Comparison of ENCODE assay signal across 9 cellular contexts in the genomic region with DNA sequence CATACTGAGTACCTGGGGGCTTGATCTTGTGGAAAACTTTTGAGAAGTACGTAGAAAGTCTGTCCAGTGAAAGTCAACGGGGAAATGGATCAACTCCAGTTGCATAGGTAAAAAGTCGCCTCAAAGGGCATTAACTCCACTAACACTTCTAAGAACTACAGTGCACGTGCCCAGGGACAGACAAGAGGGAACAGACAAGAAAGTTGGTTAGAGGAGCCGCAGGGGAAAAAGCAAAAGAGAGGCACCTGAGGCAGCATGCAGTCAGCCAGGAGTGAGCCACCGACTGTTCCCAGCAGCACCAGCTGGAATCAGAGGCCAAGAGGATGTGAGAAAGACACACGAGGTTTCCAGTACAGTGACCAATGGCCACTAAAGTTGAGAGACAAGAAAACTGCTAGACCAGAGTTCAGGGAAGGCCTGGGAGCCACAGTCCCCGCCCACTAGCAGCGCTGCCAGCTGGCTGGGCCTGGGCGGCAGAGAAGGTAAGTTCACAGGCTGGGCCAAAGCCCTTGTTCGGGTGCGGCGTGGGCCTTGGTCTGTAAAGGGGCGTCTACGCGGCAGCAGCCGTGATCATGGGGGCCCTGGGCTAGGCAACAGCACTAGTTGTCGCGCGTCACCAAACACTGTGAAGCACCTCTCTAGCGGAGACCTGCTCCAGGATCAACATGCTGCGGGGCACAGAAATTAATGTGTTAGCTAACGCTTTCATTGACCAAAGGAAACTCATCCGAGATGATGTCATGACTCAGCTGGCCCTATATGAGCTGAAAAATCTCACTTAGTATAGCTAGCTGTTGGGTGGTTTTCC. TPM values are rescaled to one million over a fixed set of nuclear protein-coding genes. Genes with fewer than 3 reads are reported as not detected.
DNase-seq lines count a peak whose midpoint lies in the region; ATAC-seq and TF ChIP-seq lines count a peak whose summit lies in the region.
"Had no signal": no experiment of that assay in that cellular context is flagged by ENCODE, and none has a peak within 500 bp of the region (broad histone marks: within the 10 kb centered on the region; RNA-seq: fewer than 3 reads in every experiment).

No MANE protein-coding gene starts in this region.

- peaks cover 60% of the 10 kb centered on the region for H3K4me1 ChIP-seq in mammary epithelial cell (ENCODE audit: insufficient read depth, low read length)
- peaks cover 0 to 26% (median 3%) of the 10 kb centered on the region in 4 donors for H3K4me1 ChIP-seq in right lobe of liver
- H3K4me1 ChIP-seq in MM.1S (ENCODE audit: low read length): peaks cover 6% of the 10 kb centered on the region; the same call in 1 of the 2 replicates

- no peak for DNase-seq in stimulated activated naive CD8-positive, alpha-beta T cell treated with anti-CD3 and anti-CD28 coated beads, Interleukin-15, amount 100 ng/mL, for 72 hours
- DNase-seq in mammary epithelial cell: no peak
- peak in 2 of 3 donors; percentile 58 for DNase-seq in right lobe of liver
- no peak for DNase-seq in effector CD4-positive, alpha-beta T cell
- DNase-seq in MM.1S: no peak
- no peak for DNase-seq in SHP77 (lab: John Stamatoyannopoulos, UW)
- DNase-seq in NCI-H146 (lab: John Stamatoyannopoulos, UW): no peak
- DNase-seq: NCI-H1436 had no signal

- H3K9me3 ChIP-seq in mammary epithelial cell (replicated peaks; ENCODE audit: insufficient read depth, low read length): no peaks in the 10 kb centered on the region
- no peaks in the 10 kb centered on the region for H3K9me3 ChIP-seq in right lobe of liver
- H3K9me3 ChIP-seq in MM.1S (replicated peaks; ENCODE audit: insufficient read depth, low read length): no peaks in the 10 kb centered on the region

- no peaks in the 10 kb centered on the region for H3K9me2 ChIP-seq in MM.1S (replicated peaks; ENCODE audit: insufficient read depth, low read length)

- H3K36me3 ChIP-seq in mammary epithelial cell (ENCODE audit: insufficient read depth, low read length) (peaks cover 12% of the 10 kb centered on the region), right lobe of liver (no peaks in the 10 kb centered on the region), MM.1S (replicated peaks; ENCODE audit: insufficient read depth, low read length) (no peaks in the 10 kb centered on the region)

- H3K9ac ChIP-seq in mammary epithelial cell (ENCODE audit: insufficient read depth, low read length) (no peak overlapping the region), MM.1S (ENCODE audit: low read length) (no peak overlapping the region)

- TF ChIP-seq POLR2A in right lobe of liver (IDR thresholded peaks at IDR 0.05): no peak

- no peak overlapping the region for H3K4me3 ChIP-seq in mammary epithelial cell (replicated peaks in 1 of 3; ENCODE audit: insufficient read depth in 1 of 3, low read depth in 2 of 3, low read length in 3 of 3)
- H3K4me3 ChIP-seq in right lobe of liver: no peak overlapping the region
- H3K4me3 ChIP-seq in MM.1S (ENCODE audit: low read length): no peak overlapping the region

- in situ Hi-C loops in mammary epithelial cell (cut with MboI; ENCODE audit: low sequenced_read_pairs in 2 of 2): no loop called here

- H2AFZ ChIP-seq in mammary epithelial cell (ENCODE audit: low read depth, low read length) (no peak overlapping the region), MM.1S (ENCODE audit: low read length) (no peak overlapping the region)

- 87% methylated on average over 24 of the region's 24 CpGs for WGBS in mammary epithelial cell (ENCODE audit: low coverage, missing lambda C conversion rate)
- WGBS in right lobe of liver (ENCODE audit: insufficient coverage, low coverage, low lambda C conversion rate, missing lambda C conversion rate): 74% methylated on average over 10 of the region's 24 CpGs

- H3K4me1 Mint-ChIP-seq in stimulated activated naive CD8-positive, alpha-beta T cell treated with anti-CD3 and anti-CD28 coated beads, Interleukin-15, Interleukin-2, amounts not matched to agents 100 ng/mL and 50 ng/mL, for 24 hours (ENCODE audit: low read depth): peaks cover 55% of the 10 kb centered on the region
- peaks cover 39% of the 10 kb centered on the region for H3K4me1 Mint-ChIP-seq in stimulated activated naive CD8-positive, alpha-beta T cell treated with anti-CD3 and anti-CD28 coated beads, Interleukin-15, amount 100 ng/mL, for 72 hours

- peaks cover 10% of the 10 kb centered on the region for H3K36me3 Mint-ChIP-seq in stimulated activated naive CD8-positive, alpha-beta T cell treated with anti-CD3 and anti-CD28 coated beads, Interleukin-15, Interleukin-2, amounts not matched to agents 100 ng/mL and 50 ng/mL, for 24 hours (ENCODE audit: low read depth)

- H3K9me3 Mint-ChIP-seq in stimulated activated naive CD8-positive, alpha-beta T cell treated with anti-CD3 and anti-CD28 coated beads, Interleukin-15, Interleukin-2, amounts not matched to agents 100 ng/mL and 50 ng/mL, for 24 hours: no peaks in the 10 kb centered on the region
- no peaks in the 10 kb centered on the region for H3K9me3 Mint-ChIP-seq in stimulated activated naive CD8-positive, alpha-beta T cell treated with anti-CD3 and anti-CD28 coated beads, Interleukin-15, amount 100 ng/mL, for 72 hours

- H4K20me1 ChIP-seq in mammary epithelial cell (ENCODE audit: insufficient read depth, low read length): peaks cover 15% of the 10 kb centered on the region
- no peaks in the 10 kb centered on the region for H4K20me1 ChIP-seq in MM.1S (ENCODE audit: insufficient read depth, low read length)

- TF ChIP-seq CTCF in mammary epithelial cell (conservative IDR thresholded peaks at IDR 0.05 in 1 of 2, IDR thresholded peaks at IDR 0.05 in 1 of 2; ENCODE audit: extremely low read depth in 1 of 2, insufficient read depth in 1 of 2, low read depth in 1 of 2, low read length in 2 of 2) (no peak), right lobe of liver (IDR thresholded peaks at IDR 0.05) (no peak), MM.1S (IDR thresholded peaks at IDR 0.05; ENCODE audit: low read length) (no peak)

- no peak for ATAC-seq in stimulated activated naive CD8-positive, alpha-beta T cell treated with anti-CD3 and anti-CD28 coated beads, Interleukin-15, amount 100 ng/mL, for 72 hours
- peak; percentile 60 to 83 (median 75) for ATAC-seq in right lobe of liver

- H3K27ac ChIP-seq in mammary epithelial cell (ENCODE audit: insufficient read depth, low read depth, low read length) (no peak overlapping the region), right lobe of liver (no peak overlapping the region), MM.1S (ENCODE audit: low read length) (no peak overlapping the region)

- H3K27me3 ChIP-seq in mammary epithelial cell (ENCODE audit: insufficient read depth, low read length) (no peaks in the 10 kb centered on the region), right lobe of liver (no peaks in the 10 kb centered on the region), MM.1S (replicated peaks; ENCODE audit: insufficient read depth, low read length) (no peaks in the 10 kb centered on the region)

- peaks cover 100% of the 10 kb centered on the region for H3K79me2 ChIP-seq in mammary epithelial cell (ENCODE audit: insufficient read depth, low read length)
- H3K79me2 ChIP-seq in MM.1S (ENCODE audit: low read length): peaks cover 72% of the 10 kb centered on the region

- dilution Hi-C loops in mammary epithelial cell (cut with HindIII; ENCODE audit: low sequenced_read_pairs): no loop called here

- CTCF ChIA-PET in mammary epithelial cell (lab: Charles Lee; ENCODE audit: low non-redundant PET): no interaction called here

- no peak overlapping the region for H3K4me3 Mint-ChIP-seq in stimulated activated naive CD8-positive, alpha-beta T cell treated with anti-CD3 and anti-CD28 coated beads, Interleukin-15, Interleukin-2, amounts not matched to agents 100 ng/mL and 50 ng/mL, for 24 hours
- no peak overlapping the region for H3K4me3 Mint-ChIP-seq in stimulated activated naive CD8-positive, alpha-beta T cell treated with anti-CD3 and anti-CD28 coated beads, Interleukin-15, amount 100 ng/mL, for 72 hours

- peak overlapping the region; percentile 3 for H3K27ac Mint-ChIP-seq in stimulated activated naive CD8-positive, alpha-beta T cell treated with anti-CD3 and anti-CD28 coated beads, Interleukin-15, Interleukin-2, amounts not matched to agents 100 ng/mL and 50 ng/mL, for 24 hours
- H3K27ac Mint-ChIP-seq in stimulated activated naive CD8-positive, alpha-beta T cell treated with anti-CD3 and anti-CD28 coated beads, Interleukin-15, amount 100 ng/mL, for 72 hours: no peak overlapping the region

- intact Hi-C loops in mammary epithelial cell (cut with micrococcal nuclease): no loop called here
- intact Hi-C loops in right lobe of liver (cut with DNase I): no loop called here

- H3F3A ChIP-seq in MM.1S (ENCODE audit: insufficient read depth, low read length): no peaks in the 10 kb centered on the region

- H3K27me3 Mint-ChIP-seq in stimulated activated naive CD8-positive, alpha-beta T cell treated with anti-CD3 and anti-CD28 coated beads, Interleukin-15, Interleukin-2, amounts not matched to agents 100 ng/mL and 50 ng/mL, for 24 hours: no peaks in the 10 kb centered on the region
- H3K27me3 Mint-ChIP-seq in stimulated activated naive CD8-positive, alpha-beta T cell treated with anti-CD3 and anti-CD28 coated beads, Interleukin-15, amount 100 ng/mL, for 72 hours: no peaks in the 10 kb centered on the region

- BruUV-seq in mammary epithelial cell (replicated peaks; lab: Mats Ljungman, UMichigan): no TSS peak

- H3K4me2 ChIP-seq in mammary epithelial cell (ENCODE audit: insufficient read depth, low read depth, low read length) (peak overlapping the region; percentile 27), MM.1S (ENCODE audit: low read depth, low read length) (no peak overlapping the region)

RNA-seq across cellular contexts. Expression of a gene that starts 14.0 kb away (rescaled TPM):
- 1,000 to 10,000 TPM; 1,296 to 1,718 TPM for total RNA-seq in mammary epithelial cell
- polyA plus RNA-seq in mammary epithelial cell: 671 TPM
- polyA minus RNA-seq in mammary epithelial cell: 831 TPM
- total RNA-seq in right lobe of liver: 100 to 1,000 TPM; 120 to 301 (median 239) TPM

Comparison
In these comparisons a context has a peak if more than half of its experiments do, and no peak if none do; other contexts are left out.
1. DNase-seq: peak in right lobe of liver (2 of 3); none in stimulated activated naive CD8-positive, alpha-beta T cell treated with anti-CD3 and anti-CD28 coated beads, Interleukin-15, amount 100 ng/mL, for 72 hours (0 of 2), mammary epithelial cell (single experiment), effector CD4-positive, alpha-beta T cell (single experiment), MM.1S (single experiment), SHP77 (0 of 2) and NCI-H146 (single experiment).
2. RNA of a gene that starts 14.0 kb away (total RNA-seq): 1,296 to 1,718 TPM in mammary epithelial cell; 120 to 301 TPM in right lobe of liver; every median in the first group is over 4 times any median in the second.